Comparison of ENCODE assay signal across 1 cellular context in the genomic region with DNA sequence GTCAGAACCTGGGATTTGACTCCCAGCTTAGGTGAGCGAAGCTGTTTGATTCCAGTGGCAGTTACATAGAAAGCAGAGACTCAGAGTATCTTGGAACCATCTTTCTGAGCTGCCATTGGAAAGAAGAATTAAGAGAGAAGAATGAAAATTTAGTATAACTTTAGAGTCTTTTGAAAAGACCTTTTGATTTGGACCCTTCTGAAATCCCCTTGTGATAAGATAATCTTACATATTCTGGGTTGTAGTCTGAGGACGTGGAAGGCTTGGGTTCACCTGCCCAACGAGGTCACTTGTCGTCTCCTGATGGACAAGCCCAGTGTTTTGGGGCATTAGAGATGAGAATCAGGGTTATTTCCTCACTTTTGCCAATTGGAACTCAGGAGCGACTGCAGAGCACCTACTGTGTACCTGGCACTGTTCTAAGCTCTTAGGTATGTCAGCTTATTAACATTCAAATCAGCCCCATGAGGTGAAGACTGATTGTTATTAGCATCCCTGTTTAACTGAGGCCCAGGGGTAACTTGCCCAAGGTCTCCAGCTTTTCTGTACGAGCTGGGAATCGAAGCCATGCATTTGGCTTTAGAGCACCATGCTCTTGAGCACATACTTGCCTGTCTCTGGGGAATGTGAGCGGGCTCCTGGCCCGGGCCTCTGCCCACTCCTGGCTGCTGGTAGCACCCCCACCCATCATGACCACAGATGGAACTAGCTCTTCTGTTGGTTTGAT.
TF ChIP-seq lines count a peak whose summit lies in the region.

No MANE protein-coding gene starts in this region.

TF ChIP-seq in H1, 55 proteins besides CTCF, POLR2A, EP300 and RAD21:
- TF ChIP-seq EGR1 (IDR thresholded peaks at IDR 0.05; ENCODE audit: borderline replicate concordance, low read depth, low read length): no peak
- TF ChIP-seq, protein P1, sequence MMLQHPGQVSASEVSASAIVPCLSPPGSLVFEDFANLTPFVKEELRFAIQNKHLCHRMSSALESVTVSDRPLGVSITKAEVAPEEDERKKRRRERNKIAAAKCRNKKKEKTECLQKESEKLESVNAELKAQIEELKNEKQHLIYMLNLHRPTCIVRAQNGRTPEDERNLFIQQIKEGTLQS (IDR thresholded peaks at IDR 0.05; ENCODE audit: insufficient read depth, low read depth, low read length): no peak
- TF ChIP-seq BCL11A (IDR thresholded peaks at IDR 0.05; ENCODE audit: low read depth in 2 of 2, low read length in 2 of 2): peak in 1 of 2 experiments; percentile 43
- TF ChIP-seq GABPA (IDR thresholded peaks at IDR 0.05; ENCODE audit: borderline replicate concordance, insufficient read depth, low read length): no peak
- TF ChIP-seq NANOG (IDR thresholded peaks at IDR 0.05; ENCODE audit: insufficient read depth, low read depth, low read length, poor library complexity, severe bottlenecking): peak; percentile 68
- TF ChIP-seq SUZ12 (IDR thresholded peaks at IDR 0.05; ENCODE audit: low read length): no peak
- TF ChIP-seq, protein P2, sequence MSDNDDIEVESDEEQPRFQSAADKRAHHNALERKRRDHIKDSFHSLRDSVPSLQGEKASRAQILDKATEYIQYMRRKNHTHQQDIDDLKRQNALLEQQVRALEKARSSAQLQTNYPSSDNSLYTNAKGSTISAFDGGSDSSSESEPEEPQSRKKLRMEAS (IDR thresholded peaks at IDR 0.05): 0 out of 2 replicates have a peak, but pooled peaks have one; percentile 46
- TF ChIP-seq GTF2F1 (IDR thresholded peaks at IDR 0.05; ENCODE audit: borderline replicate concordance, low read depth, low read length): no peak
- TF ChIP-seq MAFK (IDR thresholded peaks at IDR 0.05; ENCODE audit: low read depth, low read length): no peak
- TF ChIP-seq, protein P3, sequence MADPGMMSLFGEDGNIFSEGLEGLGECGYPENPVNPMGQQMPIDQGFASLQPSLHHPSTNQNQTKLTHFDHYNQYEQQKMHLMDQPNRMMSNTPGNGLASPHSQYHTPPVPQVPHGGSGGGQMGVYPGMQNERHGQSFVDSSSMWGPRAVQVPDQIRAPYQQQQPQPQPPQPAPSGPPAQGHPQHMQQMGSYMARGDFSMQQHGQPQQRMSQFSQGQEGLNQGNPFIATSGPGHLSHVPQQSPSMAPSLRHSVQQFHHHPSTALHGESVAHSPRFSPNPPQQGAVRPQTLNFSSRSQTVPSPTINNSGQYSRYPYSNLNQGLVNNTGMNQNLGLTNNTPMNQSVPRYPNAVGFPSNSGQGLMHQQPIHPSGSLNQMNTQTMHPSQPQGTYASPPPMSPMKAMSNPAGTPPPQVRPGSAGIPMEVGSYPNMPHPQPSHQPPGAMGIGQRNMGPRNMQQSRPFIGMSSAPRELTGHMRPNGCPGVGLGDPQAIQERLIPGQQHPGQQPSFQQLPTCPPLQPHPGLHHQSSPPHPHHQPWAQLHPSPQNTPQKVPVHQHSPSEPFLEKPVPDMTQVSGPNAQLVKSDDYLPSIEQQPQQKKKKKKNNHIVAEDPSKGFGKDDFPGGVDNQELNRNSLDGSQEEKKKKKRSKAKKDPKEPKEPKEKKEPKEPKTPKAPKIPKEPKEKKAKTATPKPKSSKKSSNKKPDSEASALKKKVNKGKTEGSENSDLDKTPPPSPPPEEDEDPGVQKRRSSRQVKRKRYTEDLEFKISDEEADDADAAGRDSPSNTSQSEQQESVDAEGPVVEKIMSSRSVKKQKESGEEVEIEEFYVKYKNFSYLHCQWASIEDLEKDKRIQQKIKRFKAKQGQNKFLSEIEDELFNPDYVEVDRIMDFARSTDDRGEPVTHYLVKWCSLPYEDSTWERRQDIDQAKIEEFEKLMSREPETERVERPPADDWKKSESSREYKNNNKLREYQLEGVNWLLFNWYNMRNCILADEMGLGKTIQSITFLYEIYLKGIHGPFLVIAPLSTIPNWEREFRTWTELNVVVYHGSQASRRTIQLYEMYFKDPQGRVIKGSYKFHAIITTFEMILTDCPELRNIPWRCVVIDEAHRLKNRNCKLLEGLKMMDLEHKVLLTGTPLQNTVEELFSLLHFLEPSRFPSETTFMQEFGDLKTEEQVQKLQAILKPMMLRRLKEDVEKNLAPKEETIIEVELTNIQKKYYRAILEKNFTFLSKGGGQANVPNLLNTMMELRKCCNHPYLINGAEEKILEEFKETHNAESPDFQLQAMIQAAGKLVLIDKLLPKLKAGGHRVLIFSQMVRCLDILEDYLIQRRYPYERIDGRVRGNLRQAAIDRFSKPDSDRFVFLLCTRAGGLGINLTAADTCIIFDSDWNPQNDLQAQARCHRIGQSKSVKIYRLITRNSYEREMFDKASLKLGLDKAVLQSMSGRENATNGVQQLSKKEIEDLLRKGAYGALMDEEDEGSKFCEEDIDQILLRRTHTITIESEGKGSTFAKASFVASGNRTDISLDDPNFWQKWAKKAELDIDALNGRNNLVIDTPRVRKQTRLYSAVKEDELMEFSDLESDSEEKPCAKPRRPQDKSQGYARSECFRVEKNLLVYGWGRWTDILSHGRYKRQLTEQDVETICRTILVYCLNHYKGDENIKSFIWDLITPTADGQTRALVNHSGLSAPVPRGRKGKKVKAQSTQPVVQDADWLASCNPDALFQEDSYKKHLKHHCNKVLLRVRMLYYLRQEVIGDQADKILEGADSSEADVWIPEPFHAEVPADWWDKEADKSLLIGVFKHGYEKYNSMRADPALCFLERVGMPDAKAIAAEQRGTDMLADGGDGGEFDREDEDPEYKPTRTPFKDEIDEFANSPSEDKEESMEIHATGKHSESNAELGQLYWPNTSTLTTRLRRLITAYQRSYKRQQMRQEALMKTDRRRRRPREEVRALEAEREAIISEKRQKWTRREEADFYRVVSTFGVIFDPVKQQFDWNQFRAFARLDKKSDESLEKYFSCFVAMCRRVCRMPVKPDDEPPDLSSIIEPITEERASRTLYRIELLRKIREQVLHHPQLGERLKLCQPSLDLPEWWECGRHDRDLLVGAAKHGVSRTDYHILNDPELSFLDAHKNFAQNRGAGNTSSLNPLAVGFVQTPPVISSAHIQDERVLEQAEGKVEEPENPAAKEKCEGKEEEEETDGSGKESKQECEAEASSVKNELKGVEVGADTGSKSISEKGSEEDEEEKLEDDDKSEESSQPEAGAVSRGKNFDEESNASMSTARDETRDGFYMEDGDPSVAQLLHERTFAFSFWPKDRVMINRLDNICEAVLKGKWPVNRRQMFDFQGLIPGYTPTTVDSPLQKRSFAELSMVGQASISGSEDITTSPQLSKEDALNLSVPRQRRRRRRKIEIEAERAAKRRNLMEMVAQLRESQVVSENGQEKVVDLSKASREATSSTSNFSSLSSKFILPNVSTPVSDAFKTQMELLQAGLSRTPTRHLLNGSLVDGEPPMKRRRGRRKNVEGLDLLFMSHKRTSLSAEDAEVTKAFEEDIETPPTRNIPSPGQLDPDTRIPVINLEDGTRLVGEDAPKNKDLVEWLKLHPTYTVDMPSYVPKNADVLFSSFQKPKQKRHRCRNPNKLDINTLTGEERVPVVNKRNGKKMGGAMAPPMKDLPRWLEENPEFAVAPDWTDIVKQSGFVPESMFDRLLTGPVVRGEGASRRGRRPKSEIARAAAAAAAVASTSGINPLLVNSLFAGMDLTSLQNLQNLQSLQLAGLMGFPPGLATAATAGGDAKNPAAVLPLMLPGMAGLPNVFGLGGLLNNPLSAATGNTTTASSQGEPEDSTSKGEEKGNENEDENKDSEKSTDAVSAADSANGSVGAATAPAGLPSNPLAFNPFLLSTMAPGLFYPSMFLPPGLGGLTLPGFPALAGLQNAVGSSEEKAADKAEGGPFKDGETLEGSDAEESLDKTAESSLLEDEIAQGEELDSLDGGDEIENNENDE (IDR thresholded peaks at IDR 0.05; ENCODE audit: insufficient replicate concordance, low read length): peak; percentile 31
- 0 out of 2 replicates have a peak, but pooled peaks have one; percentile 50 for TF ChIP-seq RBBP5 (IDR thresholded peaks at IDR 0.05; ENCODE audit: borderline replicate concordance, low read depth, low read length)
- no peak for TF ChIP-seq RNF2 (IDR thresholded peaks at IDR 0.05; ENCODE audit: borderline replicate concordance, low read depth, low read length, missing control alignments, poor library complexity, severe bottlenecking)
- no peak for TF ChIP-seq CBX5 (IDR thresholded peaks at IDR 0.05; ENCODE audit: low read depth, low read length)
- TF ChIP-seq HDAC6 (IDR thresholded peaks at IDR 0.05; ENCODE audit: low read depth, low read length): no peak
- no peak for TF ChIP-seq SIX5 (IDR thresholded peaks at IDR 0.05; ENCODE audit: low read depth, low read length)
- no peak for TF ChIP-seq SP2 (IDR thresholded peaks at IDR 0.05; ENCODE audit: low read length)
- 0 out of 2 replicates have a peak, but pooled peaks have one; percentile 22 for TF ChIP-seq CEBPB (IDR thresholded peaks at IDR 0.05; ENCODE audit: low read depth, low read length)
- TF ChIP-seq TCF12 (IDR thresholded peaks at IDR 0.05; ENCODE audit: low read depth, low read length): 0 out of 2 replicates have a peak, but pooled peaks have one; percentile 29
- peak; percentile 55; the same call in 1 of the 2 replicates for TF ChIP-seq TBP (IDR thresholded peaks at IDR 0.05; ENCODE audit: low read depth, low read length)
- TF ChIP-seq ASH2L (IDR thresholded peaks at IDR 0.05; ENCODE audit: low read length): no peak
- no peak for TF ChIP-seq SAP30 (IDR thresholded peaks at IDR 0.05; ENCODE audit: insufficient read depth, insufficient replicate concordance, low read length)
- TF ChIP-seq CHD1 (IDR thresholded peaks at IDR 0.05; ENCODE audit: low read depth, low read length): no peak
- peak; percentile 67; the same call in 1 of the 2 replicates for TF ChIP-seq JUND (IDR thresholded peaks at IDR 0.05; ENCODE audit: low read length)
- TF ChIP-seq RXRA (IDR thresholded peaks at IDR 0.05; ENCODE audit: insufficient read depth, low read depth, low read length): no peak
- TF ChIP-seq SIN3A (conservative IDR thresholded peaks at IDR 0.05 in 1 of 2, IDR thresholded peaks at IDR 0.05 in 1 of 2; ENCODE audit: low read depth in 1 of 2, low read length in 2 of 2): no peak
- TF ChIP-seq HDAC2 (IDR thresholded peaks at IDR 0.05; ENCODE audit: borderline replicate concordance in 1 of 2, low read depth in 2 of 2, low read length in 2 of 2): peak in 1 of 2 experiments; percentile 48; a peak in 1 of 4 replicates
- peak; percentile 59; the same call in 1 of the 2 replicates for TF ChIP-seq YY1 (IDR thresholded peaks at IDR 0.05; ENCODE audit: low read depth, low read length)
- no peak for TF ChIP-seq KDM1A (IDR thresholded peaks at IDR 0.05; ENCODE audit: borderline replicate concordance, low read length)
- TF ChIP-seq POU5F1 (IDR thresholded peaks at IDR 0.05; ENCODE audit: low read depth, low read length): peak; percentile 44; the same call in 1 of the 2 replicates
- TF ChIP-seq SRF (IDR thresholded peaks at IDR 0.05; ENCODE audit: low read depth, low read length): no peak
- TF ChIP-seq, protein P4, sequence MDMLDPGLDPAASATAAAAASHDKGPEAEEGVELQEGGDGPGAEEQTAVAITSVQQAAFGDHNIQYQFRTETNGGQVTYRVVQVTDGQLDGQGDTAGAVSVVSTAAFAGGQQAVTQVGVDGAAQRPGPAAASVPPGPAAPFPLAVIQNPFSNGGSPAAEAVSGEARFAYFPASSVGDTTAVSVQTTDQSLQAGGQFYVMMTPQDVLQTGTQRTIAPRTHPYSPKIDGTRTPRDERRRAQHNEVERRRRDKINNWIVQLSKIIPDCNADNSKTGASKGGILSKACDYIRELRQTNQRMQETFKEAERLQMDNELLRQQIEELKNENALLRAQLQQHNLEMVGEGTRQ (IDR thresholded peaks at IDR 0.05; ENCODE audit: low read length): no peak
- TF ChIP-seq, protein P5, sequence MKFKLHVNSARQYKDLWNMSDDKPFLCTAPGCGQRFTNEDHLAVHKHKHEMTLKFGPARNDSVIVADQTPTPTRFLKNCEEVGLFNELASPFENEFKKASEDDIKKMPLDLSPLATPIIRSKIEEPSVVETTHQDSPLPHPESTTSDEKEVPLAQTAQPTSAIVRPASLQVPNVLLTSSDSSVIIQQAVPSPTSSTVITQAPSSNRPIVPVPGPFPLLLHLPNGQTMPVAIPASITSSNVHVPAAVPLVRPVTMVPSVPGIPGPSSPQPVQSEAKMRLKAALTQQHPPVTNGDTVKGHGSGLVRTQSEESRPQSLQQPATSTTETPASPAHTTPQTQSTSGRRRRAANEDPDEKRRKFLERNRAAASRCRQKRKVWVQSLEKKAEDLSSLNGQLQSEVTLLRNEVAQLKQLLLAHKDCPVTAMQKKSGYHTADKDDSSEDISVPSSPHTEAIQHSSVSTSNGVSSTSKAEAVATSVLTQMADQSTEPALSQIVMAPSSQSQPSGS (IDR thresholded peaks at IDR 0.05; ENCODE audit: low read length): no peak; the same call in 1 of the 2 replicates
- peak; percentile 59; the same call in 1 of the 2 replicates for TF ChIP-seq JUN (IDR thresholded peaks at IDR 0.05; ENCODE audit: low read depth, low read length)
- no peak for TF ChIP-seq SP4 (IDR thresholded peaks at IDR 0.05; ENCODE audit: low read length)
- TF ChIP-seq EZH2 (IDR thresholded peaks at IDR 0.05; ENCODE audit: low read depth, low read length, severe bottlenecking): no peak
- no peak for TF ChIP-seq CHD2 (IDR thresholded peaks at IDR 0.05; ENCODE audit: low read length)
- no peak for TF ChIP-seq ZNF274 (IDR thresholded peaks at IDR 0.05; ENCODE audit: borderline replicate concordance, extremely low read depth, low read length)
- TF ChIP-seq TEAD4 (IDR thresholded peaks at IDR 0.05; ENCODE audit: low read depth, low read length): peak; percentile 39; the same call in 1 of the 2 replicates
- TF ChIP-seq TAF1 (IDR thresholded peaks at IDR 0.05; ENCODE audit: low read depth, low read length): peak; percentile 55
- TF ChIP-seq KDM4A (IDR thresholded peaks at IDR 0.05; ENCODE audit: low read depth, low read length, severe bottlenecking): no peak
- TF ChIP-seq RFX5 (IDR thresholded peaks at IDR 0.05; ENCODE audit: borderline replicate concordance, low read depth, low read length): no peak
- TF ChIP-seq SP1 (IDR thresholded peaks at IDR 0.05; ENCODE audit: low read depth, low read length): peak; percentile 81
- no peak for TF ChIP-seq CTBP2 (IDR thresholded peaks at IDR 0.05; ENCODE audit: borderline replicate concordance, insufficient read depth, insufficient read length, low read length)
- no peak for TF ChIP-seq BRCA1 (IDR thresholded peaks at IDR 0.05; ENCODE audit: low read depth, low read length)
